Comparison of ENCODE assay signal across 9 cellular contexts in genomic region chr15:40928975-40929729, GRCh38. TPM values are rescaled to one million over a fixed set of nuclear protein-coding genes. Genes with fewer than 3 reads are reported as not detected.
A peak's percentile ranks its signal among the peaks of the same experiment; 100 is the strongest.
DNase-seq lines count a peak whose midpoint lies in the region; ATAC-seq, FAIRE-seq and TF ChIP-seq lines count a peak whose summit lies in the region.
"Had no signal": no experiment of that assay in that cellular context is flagged by ENCODE, and none has a peak within 500 bp of the region (broad histone marks: within the 10 kb centered on the region; RNA-seq: fewer than 3 reads in every experiment).

Gene DLL4, plus strand, starts transcription at chr15:40929340. Its CDS starts 329 bp downstream, at chr15:40929669.

- H3K4me3 Mint-ChIP-seq in WTC11, result peak within 1 kb of the TSS; percentile 80

- CTCF ChIA-PET in WTC11 (lab: Charles Lee), result interaction anchor here (1.0 to 10.6 kb wide), 16 partner anchors 11 to 302 kb away, joined by 4 to 203 read pairs (median 8); partner anchors contain the start of genes CHP1 and VPS18
- CTCF ChIA-PET in endothelial cell of umbilical vein (lab: Charles Lee), result interaction anchor here (2.0 to 12.4 kb wide), 5 partner anchors 12 to 255 kb away, joined by 11 to 260 read pairs (median 120); no protein-coding TSS in a partner anchor

- no peak within 1 kb of the TSS for H3K27ac Mint-ChIP-seq in WTC11

- H3K9me3 Mint-ChIP-seq in WTC11, result no peaks in the 10 kb centered on the region

- peak within 1 kb of the TSS; percentile 0 to 89 (median 56) for H3K4me3 ChIP-seq in endothelial cell of umbilical vein (replicated peaks in 1 of 3; ENCODE audit: insufficient read depth in 1 of 3, low read depth in 1 of 3, low read length in 3 of 3)
- peak within 1 kb of the TSS; percentile 59 to 70 for H3K4me3 ChIP-seq in muscle layer of duodenum (ENCODE audit: low read depth in 1 of 2, low read length in 2 of 2)
- peak within 1 kb of the TSS; percentile 29 to 41 for H3K4me3 ChIP-seq in uterus

- H3K4me1 Mint-ChIP-seq in WTC11, result peaks cover 30% of the 10 kb centered on the region

- TF ChIP-seq CTCF in WTC11 (IDR thresholded peaks at IDR 0.05), result no peak
- peak in 1 of 2 donors; percentile 7 for TF ChIP-seq CTCF in endothelial cell of umbilical vein (IDR thresholded peaks at IDR 0.05; ENCODE audit: extremely low read depth in 1 of 2, insufficient read depth in 1 of 2, low read depth in 1 of 2, low read length in 2 of 2)
- no peak for TF ChIP-seq CTCF in uterus (IDR thresholded peaks at IDR 0.05)

- H3K79me2 ChIP-seq in endothelial cell of umbilical vein (ENCODE audit: control insufficient read depth, insufficient read depth, low read length), result no peaks in the 10 kb centered on the region

- H3K4me1 ChIP-seq in endothelial cell of umbilical vein (ENCODE audit: control insufficient read depth, extremely low read depth, insufficient read depth, low read length) (peaks cover 25% of the 10 kb centered on the region), muscle layer of duodenum (ENCODE audit: control insufficient read depth in 1 of 2, insufficient read depth in 2 of 2, low read length in 2 of 2) (peaks cover 4 to 53% of the 10 kb centered on the region in 2 donors), uterus (peaks cover 0 to 42% of the 10 kb centered on the region in 2 donors)

- TSS peak; percentile 25 for BruUV-seq in endothelial cell of umbilical vein (replicated peaks; lab: Mats Ljungman, UMichigan)

- intact Hi-C loops in endothelial cell of umbilical vein (cut with micrococcal nuclease), result loop anchor here (1.0 kb wide), 3 partner anchors 11 to 89 kb away; no protein-coding TSS in a partner anchor
- intact Hi-C loops in uterus (cut with DNase I; ENCODE audit: low total_unique reads), result no loop called here

- dilution Hi-C loops in endothelial cell of umbilical vein (cut with MboI; ENCODE audit: extremely low pct_ligation_motif_present, low sequenced_read_pairs), result no loop called here

- peak within 1 kb of the TSS; percentile 35 for H3K4me2 ChIP-seq in endothelial cell of umbilical vein (ENCODE audit: insufficient read depth, low read length)

- H3K9me1 ChIP-seq in endothelial cell of umbilical vein (replicated peaks; ENCODE audit: control insufficient read depth, extremely low read depth, insufficient read depth, low read length), result no peaks in the 10 kb centered on the region

- peaks cover 96% of the 10 kb centered on the region for H3K27me3 Mint-ChIP-seq in WTC11 (ENCODE audit: low read depth)

- peaks cover 0 to 11% of the 10 kb centered on the region in 2 experiments for H3K36me3 ChIP-seq in endothelial cell of umbilical vein (ENCODE audit: control insufficient read depth in 2 of 2, extremely low read depth in 1 of 2, insufficient read depth in 2 of 2, low read length in 2 of 2)
- H3K36me3 ChIP-seq in muscle layer of duodenum (ENCODE audit: control insufficient read depth in 1 of 2, insufficient read depth in 2 of 2, low read length in 2 of 2), result no peaks in the 10 kb centered on the region
- H3K36me3 ChIP-seq in uterus, result no peaks in the 10 kb centered on the region

- H4K20me1 ChIP-seq in endothelial cell of umbilical vein (replicated peaks; ENCODE audit: control insufficient read depth, extremely low read depth, insufficient read depth, low read length), result no peaks in the 10 kb centered on the region

- H3K27me3 ChIP-seq in endothelial cell of umbilical vein (ENCODE audit: control insufficient read depth in 2 of 2, insufficient read depth in 2 of 2, low read length in 2 of 2) (peaks cover 14 to 21% of the 10 kb centered on the region in 2 experiments), muscle layer of duodenum (ENCODE audit: low read depth, low read length) (peaks cover 59% of the 10 kb centered on the region), uterus (peaks cover 21 to 44% of the 10 kb centered on the region in 2 donors)

- H3K9me3 ChIP-seq in endothelial cell of umbilical vein (replicated peaks; ENCODE audit: control insufficient read depth, insufficient read depth, low read length) (no peaks in the 10 kb centered on the region), muscle layer of duodenum (ENCODE audit: control insufficient read depth in 1 of 2, low read length in 2 of 2) (no peaks in the 10 kb centered on the region), uterus (no peaks in the 10 kb centered on the region)

- peak; percentile 99 for TF ChIP-seq POLR2A in endothelial cell of umbilical vein (IDR thresholded peaks at IDR 0.05; ENCODE audit: low read depth, low read length)
- TF ChIP-seq POLR2A in uterus (IDR thresholded peaks at IDR 0.05), result peak; percentile 67 to 70

- H3K27ac ChIP-seq in endothelial cell of umbilical vein (ENCODE audit: insufficient read depth, low read depth, low read length), result no peak within 1 kb of the TSS
- peak within 1 kb of the TSS; percentile 23 for H3K27ac ChIP-seq in muscle layer of duodenum (ENCODE audit: low read length)
- peak within 1 kb of the TSS; percentile 45 to 53 for H3K27ac ChIP-seq in uterus
- H3K27ac ChIP-seq: epithelial cell of prostate had no signal

- peak within 1 kb of the TSS; percentile 67 for H2AFZ ChIP-seq in endothelial cell of umbilical vein (ENCODE audit: low read depth, low read length)

- POLR2A ChIA-PET in WTC11 (lab: Charles Lee), result interaction anchor here (0.6 to 8.7 kb wide), 6 partner anchors 12 to 255 kb away, joined by 3 to 73 read pairs (median 10); partner anchors contain the start of gene CHAC1
- POLR2A ChIA-PET in endothelial cell of umbilical vein (lab: Charles Lee), result interaction anchor here (0.6 to 4.2 kb wide), 15 partner anchors 10 to 107 kb away, joined by 3 to 79 read pairs (median 5); partner anchors contain the start of gene CHAC1

- peak; percentile 75 for DNase-seq in activated effector memory CD4-positive, alpha-beta T cell treated with anti-CD3 and anti-CD28 coated beads, Interleukin-2, amount 50 U/mL, for 16 hours
- no peak for DNase-seq in activated effector memory CD4-positive, alpha-beta T cell treated with Interleukin-2 at 50 U/mL for 16 hours
- DNase-seq in NCI-H2029 treated with DMSO at 0.1 percent for 48 hours (lab: John Stamatoyannopoulos, UW) (peak; percentile 28), WTC11 (ENCODE audit: low spot score) (peak; percentile 84), endothelial cell of umbilical vein (ENCODE audit: low read depth, low spot score) (peak; percentile 94), uterus (peak; percentile 37 to 72)

- H3K36me3 Mint-ChIP-seq in WTC11, result no peaks in the 10 kb centered on the region

- FAIRE-seq in endothelial cell of umbilical vein (lab: Jason Lieb, UNC), result no peak

- peak within 1 kb of the TSS; percentile 18 for H3K9ac ChIP-seq in endothelial cell of umbilical vein (replicated peaks; ENCODE audit: extremely low read depth, insufficient read depth, low read length)

- ATAC-seq in WTC11, result peak; percentile 45
- no peak for ATAC-seq in HG02623 (IDR thresholded peaks at IDR 0.05; ENCODE audit: unreplicated experiment)

TF ChIP-seq in WTC11, 78 proteins besides CTCF, POLR2A, EP300 and RAD21 (continues in another document):
- TF ChIP-seq ERG (CRISPR knock-in tag; IDR thresholded peaks at IDR 0.05) (no peak), ZNF317 (CRISPR knock-in tag; IDR thresholded peaks at IDR 0.05; ENCODE audit: borderline replicate concordance, low read depth) (no peak), CREB1 (CRISPR knock-in tag; IDR thresholded peaks at IDR 0.05) (0 out of 2 replicates have a peak, but pooled peaks have one; percentile 20), HMGA2 (CRISPR knock-in tag; IDR thresholded peaks at IDR 0.05) (no peak), EMX1 (CRISPR knock-in tag; IDR thresholded peaks at IDR 0.05) (no peak), MXD4 (CRISPR knock-in tag; IDR thresholded peaks at IDR 0.05; ENCODE audit: borderline replicate concordance) (no peak), NFYB (CRISPR knock-in tag; conservative IDR thresholded peaks at IDR 0.05; ENCODE audit: low read depth) (no peak)

TF ChIP-seq in endothelial cell of umbilical vein, 7 proteins besides CTCF, POLR2A, EP300 and RAD21:
- TF ChIP-seq FOS (IDR thresholded peaks at IDR 0.05; ENCODE audit: borderline replicate concordance, insufficient read depth, low read length) (no peak), MYC (IDR thresholded peaks at IDR 0.05; ENCODE audit: low read depth, low read length) (no peak), POLR2AphosphoS5 (IDR thresholded peaks at IDR 0.05; ENCODE audit: insufficient read depth, low read depth, low read length) (peak; percentile 94), EZH2 (IDR thresholded peaks at IDR 0.05; ENCODE audit: borderline replicate concordance, low read depth, low read length, severe bottlenecking) (no peak), JUN (IDR thresholded peaks at IDR 0.05; ENCODE audit: borderline replicate concordance, insufficient read depth, insufficient read length, low read depth) (no peak)

RNA-seq across cellular contexts. Expression of gene DLL4, which starts in this region (rescaled TPM):
- total RNA-seq in WTC11 (2021) (0.94 to 1.6 TPM (median 1.1 TPM) in 3 replicates), endothelial cell of umbilical vein (55.2 and 75.8 TPM in 2 replicates), uterus (10 to 100 TPM; 18.2 to 31.1 (median 22.6) TPM)
- polyA plus RNA-seq in endothelial cell of umbilical vein, result 25.5 and 57.8 TPM in 2 replicates
- polyA plus RNA-seq in endothelial cell of umbilical vein (2011; cell fraction: cytosol; rRNA removed), result 26.3 and 26.9 TPM in 2 replicates
- polyA plus RNA-seq in endothelial cell of umbilical vein (2011; cell fraction: nucleus; rRNA removed), result 173 and 179 TPM in 2 replicates
- 3.9 and 5.5 TPM in 2 replicates for polyA plus RNA-seq in endothelial cell of umbilical vein (2012)
- 41.3 and 85.8 TPM in 2 replicates for polyA minus RNA-seq in endothelial cell of umbilical vein
- 7.6 TPM for polyA minus RNA-seq in endothelial cell of umbilical vein (2011; cell fraction: cytosol; rRNA and poly(A)+ RNA removed)
- polyA minus RNA-seq in endothelial cell of umbilical vein (2011; cell fraction: nucleus; rRNA and poly(A)+ RNA removed), result 142 and 155 TPM in 2 replicates
